ENCODE assay signal across 28 cellular contexts in the genomic region with DNA sequence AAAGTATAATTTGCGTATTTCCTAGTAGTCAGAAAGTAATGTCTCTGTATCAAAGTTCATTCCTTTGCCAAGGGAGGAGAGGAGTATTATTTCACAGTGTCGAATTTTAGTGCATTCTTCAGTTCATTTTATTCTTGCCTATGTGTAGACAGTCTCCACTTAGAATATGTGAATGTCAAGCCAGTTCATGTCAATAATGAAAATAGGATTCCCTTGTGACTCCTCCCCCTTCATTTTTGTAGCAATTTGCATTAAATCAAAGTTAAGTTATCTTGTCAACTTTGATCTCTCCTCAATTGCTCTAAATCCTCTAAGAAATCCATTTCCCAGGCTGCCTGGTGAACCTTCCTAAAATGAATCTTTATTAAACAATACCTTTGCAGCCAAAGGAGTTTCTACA.
"Had no signal": no experiment of that assay in that cellular context is flagged by ENCODE, and none has a peak within 500 bp of the region (broad histone marks: within the 10 kb centered on the region; RNA-seq: fewer than 3 reads in every experiment).

No MANE protein-coding gene starts in this region.

- H3K36me3 ChIP-seq: stomach, suprapubic skin, thoracic aorta, thyroid gland, tibial artery, tibial nerve, transverse colon, upper lobe of left lung, upper lobe of right lung, uterus, vagina had no signal

- H3K27ac Mint-ChIP-seq: stimulated activated effector memory CD8-positive, alpha-beta T cell treated with anti-CD3 and anti-CD28 coated beads, Interleukin-12 subunit alpha, Interleukin-12 subunit beta, amount 100 ng/mL, for 72 hours; stimulated activated memory B cell treated with anti-CD40 and anti-IgM and Interleukin-4, amounts not matched to agents 10 μg/mL and 1 μg/mL and 100 μg/mL, for 72 hours; stimulated activated naive B cell treated with anti-CD40 and anti-IgM and Interleukin-4, amounts not matched to agents 10 μg/mL and 1 μg/mL and 100 μg/mL, for 72 hours; stimulated activated naive CD8-positive, alpha-beta T cell treated with anti-CD3 and anti-CD28 coated beads, Interleukin-15, amount 100 ng/mL, for 72 hours; stimulated activated naive CD8-positive, alpha-beta T cell treated with anti-CD3 and anti-CD28 coated beads, Interleukin-15, Interleukin-2, amounts not matched to agents 100 ng/mL and 50 ng/mL, for 24 hours; type B pancreatic cell had no signal

- H3K36me3 Mint-ChIP-seq: stimulated activated effector memory CD8-positive, alpha-beta T cell treated with anti-CD3 and anti-CD28 coated beads, Interleukin-12 subunit alpha, Interleukin-12 subunit beta, amount 100 ng/mL, for 72 hours; stimulated activated memory B cell treated with anti-CD40 and anti-IgM and Interleukin-4, amounts not matched to agents 10 μg/mL and 1 μg/mL and 100 μg/mL, for 72 hours; stimulated activated naive B cell treated with anti-CD40 and anti-IgM and Interleukin-4, amounts not matched to agents 10 μg/mL and 1 μg/mL and 100 μg/mL, for 72 hours; type B pancreatic cell had no signal

- H3K9me3 Mint-ChIP-seq: stimulated activated effector memory CD8-positive, alpha-beta T cell treated with anti-CD3 and anti-CD28 coated beads, Interleukin-12 subunit alpha, Interleukin-12 subunit beta, amount 100 ng/mL, for 72 hours; stimulated activated memory B cell treated with anti-CD40 and anti-IgM and Interleukin-4, amounts not matched to agents 10 μg/mL and 1 μg/mL and 100 μg/mL, for 72 hours; stimulated activated naive CD8-positive, alpha-beta T cell treated with anti-CD3 and anti-CD28 coated beads, Interleukin-15, amount 100 ng/mL, for 72 hours; stimulated activated naive CD8-positive, alpha-beta T cell treated with anti-CD3 and anti-CD28 coated beads, Interleukin-15, Interleukin-2, amounts not matched to agents 100 ng/mL and 50 ng/mL, for 24 hours; type B pancreatic cell had no signal

- H3K4me3 Mint-ChIP-seq: stimulated activated effector memory CD8-positive, alpha-beta T cell treated with anti-CD3 and anti-CD28 coated beads, Interleukin-12 subunit alpha, Interleukin-12 subunit beta, amount 100 ng/mL, for 72 hours; stimulated activated memory B cell treated with anti-CD40 and anti-IgM and Interleukin-4, amounts not matched to agents 10 μg/mL and 1 μg/mL and 100 μg/mL, for 72 hours; stimulated activated naive B cell treated with anti-CD40 and anti-IgM and Interleukin-4, amounts not matched to agents 10 μg/mL and 1 μg/mL and 100 μg/mL, for 72 hours; stimulated activated naive CD8-positive, alpha-beta T cell treated with anti-CD3 and anti-CD28 coated beads, Interleukin-15, amount 100 ng/mL, for 72 hours; stimulated activated naive CD8-positive, alpha-beta T cell treated with anti-CD3 and anti-CD28 coated beads, Interleukin-15, Interleukin-2, amounts not matched to agents 100 ng/mL and 50 ng/mL, for 24 hours; type B pancreatic cell had no signal

- H3K27ac ChIP-seq: stomach, suprapubic skin, testis, thoracic aorta, thyroid gland, tibial artery, tibial nerve, transverse colon, upper lobe of left lung, upper lobe of right lung, uterus, vagina had no signal

- H3K9me3 ChIP-seq: stomach, suprapubic skin, testis, thoracic aorta, thyroid gland, tibial artery, tibial nerve, transverse colon, upper lobe of left lung, upper lobe of right lung, uterus, vagina had no signal

- H3K27me3 ChIP-seq: stomach, suprapubic skin, testis, thyroid gland, tibial artery, tibial nerve, transverse colon, upper lobe of left lung, upper lobe of right lung, uterus, vagina had no signal

- H3K4me1 Mint-ChIP-seq: stimulated activated effector memory CD8-positive, alpha-beta T cell treated with anti-CD3 and anti-CD28 coated beads, Interleukin-12 subunit alpha, Interleukin-12 subunit beta, amount 100 ng/mL, for 72 hours; stimulated activated memory B cell treated with anti-CD40 and anti-IgM and Interleukin-4, amounts not matched to agents 10 μg/mL and 1 μg/mL and 100 μg/mL, for 72 hours; stimulated activated naive B cell treated with anti-CD40 and anti-IgM and Interleukin-4, amounts not matched to agents 10 μg/mL and 1 μg/mL and 100 μg/mL, for 72 hours; stimulated activated naive CD8-positive, alpha-beta T cell treated with anti-CD3 and anti-CD28 coated beads, Interleukin-15, amount 100 ng/mL, for 72 hours had no signal

- DNase-seq: stimulated activated CD4-positive, alpha-beta T cell treated with anti-CD3 and anti-CD28 coated beads, Interleukin-2, amount 100 ng/mL, for 48 hours; stimulated activated CD4-positive, alpha-beta T cell treated with anti-CD3 and anti-CD28 coated beads, Interleukin-4, amount 100 ng/mL, for 1 hour; stimulated activated CD4-positive, alpha-beta T cell treated with anti-CD3 and anti-CD28 coated beads, Interleukin-4, amount 100 ng/mL, for 24 hours; stimulated activated CD4-positive, alpha-beta T cell treated with anti-CD3 and anti-CD28 coated beads, Interleukin-4, amount 100 ng/mL, for 4 hours; stimulated activated CD8-positive, alpha-beta memory T cell treated with anti-CD3 and anti-CD28 coated beads, Interleukin-4, amount 100 ng/mL, for 48 hours; stimulated activated naive B cell treated with anti-CD40 and anti-IgM and Interleukin-4, amounts not matched to agents 10 μg/mL and 1 μg/mL and 100 μg/mL, for 72 hours; stimulated activated naive CD4-positive, alpha-beta T cell; stimulated activated naive CD4-positive, alpha-beta T cell treated with Interleukin-2 at 50 U/mL for 16 hours; stimulated activated naive CD8-positive, alpha-beta T cell treated with anti-CD3 and anti-CD28 coated beads, Interleukin-15, amount 100 ng/mL, for 72 hours; stimulated activated naive CD8-positive, alpha-beta T cell treated with anti-CD3 and anti-CD28 coated beads, Interleukin-15, Interleukin-2, amounts not matched to agents 100 U/mL and 50 U/mL, for 24 hours; stomach; substantia nigra; testis; thyroid gland; tibial artery; transverse colon; trophoblast cell; upper lobe of left lung; upper lobe of right lung; uterus had no signal

- H3K4me3 ChIP-seq: stomach, suprapubic skin, testis, thoracic aorta, thyroid gland, tibial artery, tibial nerve, transverse colon, upper lobe of left lung, upper lobe of right lung, uterus, vagina had no signal

- ATAC-seq: stimulated activated effector memory CD8-positive, alpha-beta T cell treated with anti-CD3 and anti-CD28 coated beads, Interleukin-12 subunit alpha, Interleukin-12 subunit beta, amount 100 ng/mL, for 72 hours; stimulated activated memory B cell treated with anti-CD40 and anti-IgM and Interleukin-4, amounts not matched to agents 10 μg/mL and 1 μg/mL and 100 μg/mL, for 72 hours; stimulated activated naive B cell treated with anti-CD40 and anti-IgM and Interleukin-4, amounts not matched to agents 10 μg/mL and 1 μg/mL and 100 μg/mL, for 72 hours; stimulated activated naive CD8-positive, alpha-beta T cell treated with anti-CD3 and anti-CD28 coated beads, Interleukin-15, amount 100 ng/mL, for 72 hours; stimulated activated naive CD8-positive, alpha-beta T cell treated with anti-CD3 and anti-CD28 coated beads, Interleukin-15, Interleukin-2, amounts not matched to agents 100 U/mL and 50 U/mL, for 24 hours; upper lobe of right lung had no signal

- H3K27me3 Mint-ChIP-seq: stimulated activated memory B cell treated with anti-CD40 and anti-IgM and Interleukin-4, amounts not matched to agents 10 μg/mL and 1 μg/mL and 100 μg/mL, for 72 hours; stimulated activated naive B cell treated with anti-CD40 and anti-IgM and Interleukin-4, amounts not matched to agents 10 μg/mL and 1 μg/mL and 100 μg/mL, for 72 hours; stimulated activated naive CD8-positive, alpha-beta T cell treated with anti-CD3 and anti-CD28 coated beads, Interleukin-15, amount 100 ng/mL, for 72 hours; stimulated activated naive CD8-positive, alpha-beta T cell treated with anti-CD3 and anti-CD28 coated beads, Interleukin-15, Interleukin-2, amounts not matched to agents 100 ng/mL and 50 ng/mL, for 24 hours; type B pancreatic cell had no signal
